In the genomic region with DNA sequence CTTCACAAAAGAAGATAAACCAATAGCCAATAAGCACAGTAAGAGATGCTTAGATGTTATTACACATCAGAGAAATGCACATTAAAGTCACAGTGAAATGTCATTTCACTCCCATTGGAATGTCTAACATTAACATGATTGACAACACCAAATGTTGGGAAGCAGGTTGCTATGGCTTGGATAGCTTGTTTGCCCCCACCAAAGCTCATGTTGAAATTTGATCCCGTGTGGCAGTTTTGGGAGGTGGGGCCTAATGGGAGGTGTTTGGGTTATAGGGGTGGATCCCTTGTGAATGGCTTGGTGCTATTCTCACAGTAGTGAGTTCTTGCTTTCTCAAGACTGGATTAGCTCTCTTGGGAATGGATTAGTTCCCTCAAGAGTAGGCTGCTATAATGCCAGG, we compare ENCODE assay signal across 20 cellular contexts. TPM values are rescaled to one million over a fixed set of nuclear protein-coding genes. Genes with fewer than 3 reads are reported as not detected.
"Had no signal": no experiment of that assay in that cellular context is flagged by ENCODE, and none has a peak within 500 bp of the region (broad histone marks: within the 10 kb centered on the region; RNA-seq: fewer than 3 reads in every experiment).

No MANE protein-coding gene starts in this region.

- H3K4me1 ChIP-seq: body of pancreas, colonic mucosa, spleen, upper lobe of left lung had no signal

- DNase-seq: activated B cell treated with CpG ODN at 0.5 μM for 24 hours; activated CD4-positive, alpha-beta T cell treated with anti-CD3 and anti-CD28 coated beads, Interleukin-2, amount 10 ng/mL, durations not matched to agents 24 days and 14 days; activated CD8-positive, alpha-beta memory T cell treated with anti-CD3 and anti-CD28 coated beads, Interleukin-2, amount 50 U/mL, for 4 hours; activated CD8-positive, alpha-beta T cell treated with anti-CD3 and anti-CD28 coated beads, Interleukin-2, amount 10 ng/mL, durations not matched to agents 7 days and 5 days; activated gamma-delta T cell; activated T-cell treated with anti-CD3 and anti-CD28 coated beads, Interleukin-2, amount 50 U/mL, for 72 hours; body of pancreas; central memory CD4-positive, alpha-beta T cell; colonic mucosa; ovary; spleen; stimulated activated naive CD8-positive, alpha-beta T cell treated with anti-CD3 and anti-CD28 coated beads, Interleukin-15, amount 100 ng/mL, for 72 hours; upper lobe of left lung had no signal

- H3K9me3 ChIP-seq: body of pancreas, colonic mucosa, ovary, spleen, upper lobe of left lung had no signal

- H3K27ac Mint-ChIP-seq: activated B cell treated with CpG ODN at 0.5 μM for 24 hours; activated CD4-positive, alpha-beta T cell treated with anti-CD3 and anti-CD28 coated beads, Interleukin-2, amount 10 ng/mL, durations not matched to agents 24 days and 14 days; activated CD8-positive, alpha-beta T cell treated with anti-CD3 and anti-CD28 coated beads, Interleukin-2, amount 10 ng/mL, durations not matched to agents 7 days and 5 days; activated naive CD4-positive, alpha-beta T cell treated with anti-CD3 and anti-CD28 coated beads, Interleukin-2, amount 50 U/mL, for 72 hours; activated T-cell treated with anti-CD3 and anti-CD28 coated beads, Interleukin-2, amount 50 U/mL, for 72 hours; stimulated activated naive CD8-positive, alpha-beta T cell treated with anti-CD3 and anti-CD28 coated beads, Interleukin-15, amount 100 ng/mL, for 72 hours; T-helper 1 cell treated with Interleukin-12 subunit alpha and Interleukin-12 subunit beta and Interleukin-4 antibody, amounts not matched to agents 30 μg/mL and 1 μg/mL, for 36 hours had no signal

- H3K27me3 ChIP-seq: body of pancreas, colonic mucosa, hepatocyte, ovary, upper lobe of left lung had no signal

- H3K4me1 Mint-ChIP-seq: activated B cell treated with CpG ODN at 0.5 μM for 24 hours; activated CD4-positive, alpha-beta T cell treated with anti-CD3 and anti-CD28 coated beads, Interleukin-2, amount 10 ng/mL, durations not matched to agents 24 days and 14 days; stimulated activated naive CD8-positive, alpha-beta T cell treated with anti-CD3 and anti-CD28 coated beads, Interleukin-15, amount 100 ng/mL, for 72 hours had no signal

- H3K36me3 ChIP-seq: colonic mucosa, ovary, spleen, upper lobe of left lung had no signal

- H3K4me3 ChIP-seq: body of pancreas, colonic mucosa, hepatocyte, ovary, spleen, upper lobe of left lung had no signal

- H3K4me3 Mint-ChIP-seq: activated B cell treated with CpG ODN at 0.5 μM for 24 hours; activated CD4-positive, alpha-beta T cell treated with anti-CD3 and anti-CD28 coated beads, Interleukin-2, amount 10 ng/mL, durations not matched to agents 24 days and 14 days; activated CD8-positive, alpha-beta T cell treated with anti-CD3 and anti-CD28 coated beads, Interleukin-2, amount 10 ng/mL, durations not matched to agents 7 days and 5 days; activated T-cell treated with anti-CD3 and anti-CD28 coated beads, Interleukin-2, amount 50 U/mL, for 72 hours; neural crest cell; stimulated activated naive CD8-positive, alpha-beta T cell treated with anti-CD3 and anti-CD28 coated beads, Interleukin-15, amount 100 ng/mL, for 72 hours; T-helper 1 cell treated with Interleukin-12 subunit alpha and Interleukin-12 subunit beta and Interleukin-4 antibody, amounts not matched to agents 30 μg/mL and 1 μg/mL, for 36 hours had no signal

- H3K27ac ChIP-seq: body of pancreas, colonic mucosa, hepatocyte, ovary, spleen, upper lobe of left lung had no signal

- H3K9me3 Mint-ChIP-seq: activated B cell treated with CpG ODN at 0.5 μM for 24 hours; activated CD4-positive, alpha-beta T cell treated with anti-CD3 and anti-CD28 coated beads, Interleukin-2, amount 10 ng/mL, durations not matched to agents 24 days and 14 days; activated naive CD4-positive, alpha-beta T cell treated with anti-CD3 and anti-CD28 coated beads, Interleukin-2, amount 50 U/mL, for 72 hours; T-helper 1 cell treated with Interleukin-12 subunit alpha and Interleukin-12 subunit beta and Interleukin-4 antibody, amounts not matched to agents 30 μg/mL and 1 μg/mL, for 36 hours had no signal

- ATAC-seq: activated CD8-positive, alpha-beta T cell treated with anti-CD3 and anti-CD28 coated beads, Interleukin-2, amount 10 ng/mL, durations not matched to agents 7 days and 5 days; activated naive CD4-positive, alpha-beta T cell treated with anti-CD3 and anti-CD28 coated beads, Interleukin-2, amount 50 U/mL, for 72 hours; activated T-cell treated with anti-CD3 and anti-CD28 coated beads, Interleukin-2, amount 50 U/mL, for 72 hours; body of pancreas; esophagus mucosa; sciatic nerve; stimulated activated naive CD8-positive, alpha-beta T cell treated with anti-CD3 and anti-CD28 coated beads, Interleukin-15, amount 100 ng/mL, for 72 hours had no signal

RNA-seq across cellular contexts. Expression of gene MRAP2, which starts 44.8 kb away (rescaled TPM):
- total RNA-seq: activated B cell treated with CpG ODN at 0.5 μM for 24 hours; activated CD4-positive, alpha-beta T cell treated with anti-CD3 and anti-CD28 coated beads, Interleukin-2, amount 10 ng/mL, durations not matched to agents 24 days and 14 days; activated CD8-positive, alpha-beta T cell treated with anti-CD3 and anti-CD28 coated beads, Interleukin-2, amount 10 ng/mL, durations not matched to agents 7 days and 5 days; activated naive CD4-positive, alpha-beta T cell treated with anti-CD3 and anti-CD28 coated beads, Interleukin-2, amount 50 U/mL, for 72 hours; activated T-cell treated with anti-CD3 and anti-CD28 coated beads, Interleukin-2, amount 50 U/mL, for 72 hours; kidney epithelial cell had no signal
